Comparison of ENCODE assay signal across 17 cellular contexts in genomic region chr12:87165733-87166375, GRCh38.
"Had no signal": no experiment of that assay in that cellular context is flagged by ENCODE, and none has a peak within 500 bp of the region (broad histone marks: within the 10 kb centered on the region; RNA-seq: fewer than 3 reads in every experiment).

No MANE protein-coding gene starts in this region.

- H3K27ac Mint-ChIP-seq: effector memory CD8-positive, alpha-beta T cell; naive thymus-derived CD8-positive, alpha-beta T cell; nephron progenitor cell; stimulated activated effector memory CD8-positive, alpha-beta T cell treated with anti-CD3 and anti-CD28 coated beads, Interleukin-12 subunit alpha, Interleukin-12 subunit beta, amount 100 ng/mL, for 72 hours had no signal

- H3K4me3 ChIP-seq: prostate gland, right atrium auricular region, smooth muscle cell, stomach, thyroid gland, vagina had no signal

- H3K4me1 ChIP-seq: prostate gland, right atrium auricular region, vagina had no signal

- H3K9me3 ChIP-seq: prostate gland, thyroid gland had no signal

- DNase-seq: cortex of kidney; effector memory CD8-positive, alpha-beta T cell; naive thymus-derived CD8-positive, alpha-beta T cell; nephron progenitor cell; nucleus accumbens; stimulated activated CD4-positive, alpha-beta T cell treated with anti-CD3 and anti-CD28 coated beads, Interleukin-2, amount 100 ng/mL, for 24 hours; stimulated activated CD4-positive, alpha-beta T cell treated with anti-CD3 and anti-CD28 coated beads, Interleukin-4, amount 100 ng/mL, for 24 hours; stimulated activated naive CD4-positive, alpha-beta T cell treated with Interleukin-2 at 50 U/mL for 16 hours; stomach; thyroid gland; trophoblast cell had no signal

- H3K36me3 ChIP-seq: prostate gland, right atrium auricular region, stomach, thyroid gland, vagina had no signal

- H3K27me3 ChIP-seq: right atrium auricular region, stomach, thyroid gland, vagina had no signal

- H3K27ac ChIP-seq: prostate gland, right atrium auricular region, stomach, thyroid gland, vagina had no signal

- H3K27me3 Mint-ChIP-seq: effector memory CD8-positive, alpha-beta T cell; naive thymus-derived CD8-positive, alpha-beta T cell had no signal

- H3K4me3 Mint-ChIP-seq: effector memory CD8-positive, alpha-beta T cell; naive thymus-derived CD8-positive, alpha-beta T cell; nephron progenitor cell; stimulated activated effector memory CD8-positive, alpha-beta T cell treated with anti-CD3 and anti-CD28 coated beads, Interleukin-12 subunit alpha, Interleukin-12 subunit beta, amount 100 ng/mL, for 72 hours had no signal

- ATAC-seq: effector memory CD8-positive, alpha-beta T cell; naive thymus-derived CD8-positive, alpha-beta T cell; sciatic nerve; stimulated activated effector memory CD8-positive, alpha-beta T cell treated with anti-CD3 and anti-CD28 coated beads, Interleukin-12 subunit alpha, Interleukin-12 subunit beta, amount 100 ng/mL, for 72 hours had no signal

- H3K36me3 Mint-ChIP-seq: stimulated activated effector memory CD8-positive, alpha-beta T cell treated with anti-CD3 and anti-CD28 coated beads, Interleukin-12 subunit alpha, Interleukin-12 subunit beta, amount 100 ng/mL, for 72 hours had no signal

- H3K4me1 Mint-ChIP-seq: naive thymus-derived CD8-positive, alpha-beta T cell; nephron progenitor cell; stimulated activated effector memory CD8-positive, alpha-beta T cell treated with anti-CD3 and anti-CD28 coated beads, Interleukin-12 subunit alpha, Interleukin-12 subunit beta, amount 100 ng/mL, for 72 hours had no signal
